In the genomic region with DNA sequence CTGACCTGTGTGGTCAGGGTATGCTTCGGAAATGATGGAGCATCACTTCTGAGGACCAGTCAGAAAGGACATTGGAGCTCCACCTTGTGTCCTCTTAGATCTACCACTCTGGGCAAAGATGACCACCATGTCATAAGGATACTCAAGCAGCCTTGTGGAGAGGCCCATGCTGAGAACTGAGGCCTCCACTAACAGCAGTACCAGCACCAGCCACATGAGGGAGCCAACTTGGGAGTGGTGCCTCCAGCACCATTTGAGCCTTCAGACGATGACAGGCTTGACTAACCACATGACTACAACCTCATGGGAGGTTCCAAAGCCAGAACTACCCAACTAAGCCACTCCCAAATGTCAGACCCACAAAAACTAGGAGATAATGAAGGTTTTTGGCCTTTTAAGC, we compare ENCODE assay signal across 8 cellular contexts.
DNase-seq lines count a peak whose midpoint lies in the region; ATAC-seq and TF ChIP-seq lines count a peak whose summit lies in the region.

No MANE protein-coding gene starts in this region.

- TF ChIP-seq CTCF in DOHH2 (IDR thresholded peaks at IDR 0.05; ENCODE audit: low read depth, low read length, poor library complexity, severe bottlenecking) (peak; percentile 99), PC-9 (conservative IDR thresholded peaks at IDR 0.05) (peak; percentile 73), astrocyte of the spinal cord (IDR thresholded peaks at IDR 0.05; ENCODE audit: low read depth, low read length) (peak; percentile 50), neural cell (IDR thresholded peaks at IDR 0.05; ENCODE audit: poor library complexity, severe bottlenecking) (peak; percentile 21)

- H3K4me2 ChIP-seq in DOHH2 (ENCODE audit: low read length) (no peak overlapping the region), PC-9 (no peak overlapping the region), neural cell (ENCODE audit: low read length) (no peak overlapping the region)

- H4K20me1 ChIP-seq in DOHH2 (ENCODE audit: control insufficient read depth, insufficient read depth, low read depth, low read length) = no peaks in the 10 kb centered on the region
- no peaks in the 10 kb centered on the region for H4K20me1 ChIP-seq in PC-9 (ENCODE audit: insufficient read depth)
- no peaks in the 10 kb centered on the region for H4K20me1 ChIP-seq in neural cell (ENCODE audit: insufficient read depth)

- H3K27me3 ChIP-seq in DOHH2 (ENCODE audit: control insufficient read depth, low read length) (0 out of 2 replicates have a peak, but pooled peaks cover 2% of the 10 kb centered on the region), PC-9 (ENCODE audit: insufficient read depth, low read depth) (peaks cover 53% of the 10 kb centered on the region), neural cell (ENCODE audit: insufficient read depth, low read depth, low read length) (no peaks in the 10 kb centered on the region)

- peaks cover 3% of the 10 kb centered on the region; the same call in 1 of the 2 replicates for H3K9me3 ChIP-seq in DOHH2 (ENCODE audit: control insufficient read depth, insufficient read depth, low read length)
- H3K9me3 ChIP-seq in PC-9 (ENCODE audit: insufficient read depth, low read depth) = peaks cover 6% of the 10 kb centered on the region; the same call in 1 of the 2 replicates
- no peaks in the 10 kb centered on the region for H3K9me3 ChIP-seq in neural cell (ENCODE audit: low read length)

- H3F3A ChIP-seq in DOHH2 (ENCODE audit: control insufficient read depth, insufficient read depth) (no peaks in the 10 kb centered on the region), PC-9 (ENCODE audit: insufficient read depth, low read depth) (no peaks in the 10 kb centered on the region; the same call in 1 of the 2 replicates), neural cell (ENCODE audit: insufficient read depth, low read length, poor library complexity, severe bottlenecking) (no peaks in the 10 kb centered on the region)

- BruUV-seq in PC-9 (replicated peaks; lab: Mats Ljungman, UMichigan) = no TSS peak

- no peak for TF ChIP-seq RAD21 in neural cell (conservative IDR thresholded peaks at IDR 0.05)

- H3K36me3 ChIP-seq in DOHH2 (ENCODE audit: control insufficient read depth, low read length) = no peaks in the 10 kb centered on the region
- H3K36me3 ChIP-seq in PC-9 (ENCODE audit: low read depth) = no peaks in the 10 kb centered on the region
- no peaks in the 10 kb centered on the region for H3K36me3 ChIP-seq in neural cell (ENCODE audit: insufficient read depth, low read length)

- H3K9me2 ChIP-seq in DOHH2 (replicated peaks; ENCODE audit: control insufficient read depth, low read length) (no peaks in the 10 kb centered on the region), PC-9 (ENCODE audit: insufficient read depth) (no peaks in the 10 kb centered on the region), neural cell (ENCODE audit: insufficient read depth, low read length) (no peaks in the 10 kb centered on the region)

- POLR2A ChIA-PET in HEK293T (lab: Yijun Ruan, JAX) (no interaction called here), PC-9 (lab: Charles Lee; ENCODE audit: unreplicated experiment) (no interaction called here)

- H3K27ac ChIP-seq in DOHH2 (ENCODE audit: low read depth, low read length) = no peak overlapping the region
- no peak overlapping the region for H3K27ac ChIP-seq in PC-9
- H3K27ac ChIP-seq in neural cell (ENCODE audit: low read length) = no peak overlapping the region

- in situ Hi-C loops in astrocyte of the spinal cord (cut with HindIII; ENCODE audit: low sequenced_read_pairs) = no loop called here

- intact Hi-C loops in PC-9 (cut with micrococcal nuclease; ENCODE audit: unreplicated experiment) = loop anchor here (2.0 kb wide), 1 partner anchor 104 kb away; no protein-coding TSS in a partner anchor

- no peak overlapping the region for H3K9ac ChIP-seq in neural cell (ENCODE audit: low read length)

- H2AFZ ChIP-seq in PC-9 = no peak overlapping the region
- H2AFZ ChIP-seq in neural cell (ENCODE audit: low read depth, low read length) = no peak overlapping the region

- ATAC-seq in HG03439 (IDR thresholded peaks at IDR 0.05; ENCODE audit: unreplicated experiment) (no peak), HG02763 (IDR thresholded peaks at IDR 0.05; ENCODE audit: unreplicated experiment) (no peak), HG03520 (IDR thresholded peaks at IDR 0.05; ENCODE audit: unreplicated experiment) (no peak)

- no peak overlapping the region for H3K4me3 ChIP-seq in DOHH2 (ENCODE audit: low read length)
- no peak overlapping the region for H3K4me3 ChIP-seq in PC-9
- no peak overlapping the region for H3K4me3 ChIP-seq in astrocyte of the spinal cord (ENCODE audit: low read depth, low read length)
- no peak overlapping the region for H3K4me3 ChIP-seq in neural cell (ENCODE audit: low read length)

- H3K4me1 ChIP-seq in DOHH2 (ENCODE audit: control insufficient read depth, low read length) (peaks cover 13% of the 10 kb centered on the region), PC-9 (replicated peaks; ENCODE audit: insufficient read depth) (no peaks in the 10 kb centered on the region)

- TF ChIP-seq EP300 in neural cell (conservative IDR thresholded peaks at IDR 0.05; ENCODE audit: poor library complexity, severe bottlenecking) = no peak

- H3K79me2 ChIP-seq in DOHH2 (ENCODE audit: control insufficient read depth, low read length) (no peaks in the 10 kb centered on the region), PC-9 (ENCODE audit: low read depth) (no peaks in the 10 kb centered on the region), neural cell (replicated peaks; ENCODE audit: insufficient read depth, low read length) (no peaks in the 10 kb centered on the region)

- CTCF ChIA-PET in HEK293T (lab: Yijun Ruan, JAX) (no interaction called here), PC-9 (lab: Charles Lee) (no interaction called here)

- peak; percentile 81 for DNase-seq in HEK293T (ENCODE audit: extremely low spot score)
- peak in 1 of 2 experiments; percentile 56 for DNase-seq in PC-9
- DNase-seq in astrocyte of the spinal cord (ENCODE audit: low read depth, low spot score) = no peak

TF ChIP-seq in HEK293T, 16 proteins besides CTCF, POLR2A, EP300 and RAD21:
- no peak for TF ChIP-seq FOXM1 (IDR thresholded peaks at IDR 0.05; ENCODE audit: borderline replicate concordance)
- no peak for TF ChIP-seq SUZ12 (IDR thresholded peaks at IDR 0.05)

TF ChIP-seq in neural cell, 6 proteins besides CTCF, POLR2A, EP300 and RAD21:
- TF ChIP-seq EZH2 (IDR thresholded peaks at IDR 0.05; ENCODE audit: borderline replicate concordance, insufficient read depth, low read length, poor library complexity, severe bottlenecking) = no peak
- TF ChIP-seq MXI1 (conservative IDR thresholded peaks at IDR 0.05; ENCODE audit: poor library complexity, severe bottlenecking) = no peak
- TF ChIP-seq TAF1 (IDR thresholded peaks at IDR 0.05; ENCODE audit: low read depth) = no peak
- TF ChIP-seq SMC3 (conservative IDR thresholded peaks at IDR 0.05; ENCODE audit: poor library complexity) = no peak

Comparison
In these comparisons a context has a peak if more than half of its experiments do, and no peak if none do; other contexts are left out.
1. CTCF ChIP-seq: peak in every context shown above with its lines; median percentile 99 in DOHH2; 73 in PC-9; 50 in astrocyte of the spinal cord; 21 in neural cell.